ENCODE assay signal across 21 cellular contexts in the genomic region with DNA sequence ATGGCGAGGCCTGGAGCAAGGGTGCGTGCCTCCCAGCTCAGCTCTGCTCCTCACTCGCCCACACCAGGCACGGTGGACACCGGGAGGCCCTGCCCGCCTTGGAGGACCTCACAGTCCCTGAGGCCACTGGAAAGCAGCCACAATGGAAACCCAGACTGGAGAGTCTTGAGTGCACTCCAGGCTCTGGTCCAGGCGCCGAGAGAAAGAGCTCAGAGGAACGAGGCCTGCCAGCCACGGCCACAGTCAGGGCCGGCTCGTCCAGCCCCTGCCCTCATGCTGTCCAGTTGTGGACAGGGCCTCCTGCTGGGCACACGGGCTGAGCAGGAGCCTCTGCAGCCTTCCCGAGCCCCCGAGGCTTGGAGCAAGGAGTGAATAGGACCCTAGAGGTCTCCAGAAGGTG.
"Had no signal": no experiment of that assay in that cellular context is flagged by ENCODE, and none has a peak within 500 bp of the region (broad histone marks: within the 10 kb centered on the region; RNA-seq: fewer than 3 reads in every experiment).

No MANE protein-coding gene starts in this region.

- H3K4me3 Mint-ChIP-seq: activated B cell treated with CpG ODN at 0.5 μM for 24 hours; activated CD8-positive, alpha-beta T cell treated with anti-CD3 and anti-CD28 coated beads for 36 hours; activated T-cell treated with anti-CD3 and anti-CD28 coated beads, Interleukin-2, amount 50 U/mL, for 24 hours; central memory CD8-positive, alpha-beta T cell; naive thymus-derived CD4-positive, alpha-beta T cell; stimulated activated naive CD8-positive, alpha-beta T cell treated with anti-CD3 and anti-CD28 coated beads, Interleukin-15, amount 100 ng/mL, for 72 hours had no signal

- H3K27ac Mint-ChIP-seq: activated B cell treated with CpG ODN at 0.5 μM for 24 hours; activated CD8-positive, alpha-beta T cell treated with anti-CD3 and anti-CD28 coated beads for 36 hours; activated T-cell treated with anti-CD3 and anti-CD28 coated beads, Interleukin-2, amount 50 U/mL, for 24 hours; activated T-helper 2 cell treated with anti-CD3 and anti-CD28 coated beads, Interferon-gamma antibody, Interleukin-2, Interleukin-4, amounts not matched to agents 10 μg/mL and 5 μg/mL and 100 μg/mL, durations not matched to agents 14 hours and 24 hours and 36 hours; naive thymus-derived CD4-positive, alpha-beta T cell; stimulated activated naive CD8-positive, alpha-beta T cell treated with anti-CD3 and anti-CD28 coated beads, Interleukin-15, amount 100 ng/mL, for 72 hours had no signal

- H3K36me3 ChIP-seq: brain microvascular endothelial cell, suprapubic skin had no signal

- H3K9me3 Mint-ChIP-seq: activated CD8-positive, alpha-beta T cell treated with anti-CD3 and anti-CD28 coated beads for 36 hours; activated T-cell treated with anti-CD3 and anti-CD28 coated beads, Interleukin-2, amount 50 U/mL, for 24 hours had no signal

- ATAC-seq: activated CD8-positive, alpha-beta T cell treated with anti-CD3 and anti-CD28 coated beads for 36 hours; naive thymus-derived CD4-positive, alpha-beta T cell; stimulated activated naive CD8-positive, alpha-beta T cell treated with anti-CD3 and anti-CD28 coated beads, Interleukin-15, amount 100 ng/mL, for 72 hours had no signal

- DNase-seq: activated B cell treated with CpG ODN at 0.5 μM for 24 hours; activated CD4-positive, alpha-beta T cell treated with anti-CD3 and anti-CD28 coated beads for 48 hours; activated CD8-positive, alpha-beta T cell treated with anti-CD3 and anti-CD28 coated beads for 36 hours; activated naive CD4-positive, alpha-beta T cell treated with Interleukin-2 at 50 U/mL for 16 hours; activated T-cell treated with anti-CD3 and anti-CD28 coated beads, Interleukin-2, amount 50 U/mL, for 24 hours; brain microvascular endothelial cell; foreskin keratinocyte; hippocampal formation; islet precursor cell; mesenchymal stem cell; naive thymus-derived CD4-positive, alpha-beta T cell; retina; small intestine; stimulated activated CD4-positive, alpha-beta T cell treated with anti-CD3 and anti-CD28 coated beads, Interleukin-15, amount 100 ng/mL, for 24 hours; stimulated activated CD4-positive, alpha-beta T cell treated with anti-CD3 and anti-CD28 coated beads, Interleukin-4, amount 100 ng/mL, for 1 hour; stimulated activated naive CD8-positive, alpha-beta T cell treated with anti-CD3 and anti-CD28 coated beads, Interleukin-15, amount 100 ng/mL, for 72 hours had no signal

- H3K9me3 ChIP-seq: suprapubic skin had no signal

- FAIRE-seq: small intestine, TTC549 had no signal

- H3K27ac ChIP-seq: brain microvascular endothelial cell, coronary artery, foreskin keratinocyte, suprapubic skin had no signal

- H3K4me1 Mint-ChIP-seq: activated B cell treated with CpG ODN at 0.5 μM for 24 hours; central memory CD8-positive, alpha-beta T cell; stimulated activated naive CD8-positive, alpha-beta T cell treated with anti-CD3 and anti-CD28 coated beads, Interleukin-15, amount 100 ng/mL, for 72 hours had no signal

- H3K4me3 ChIP-seq: coronary artery, suprapubic skin had no signal

- H3K4me1 ChIP-seq: foreskin keratinocyte had no signal
